8 cellular contexts compared by ENCODE assay signal in genomic region chr12:120437735-120438494, GRCh38. TPM values are rescaled to one million over a fixed set of nuclear protein-coding genes. Genes with fewer than 3 reads are reported as not detected.
DNase-seq lines count a peak whose midpoint lies in the region; ATAC-seq, FAIRE-seq and TF ChIP-seq lines count a peak whose summit lies in the region.

Gene COX6A1, plus strand, starts transcription at chr12:120438113. Its CDS starts 14 bp downstream, at chr12:120438127.

- H3K27me3 ChIP-seq in OCI-LY3 (ENCODE audit: low read depth, low read length) (no peaks in the 10 kb centered on the region), endothelial cell of umbilical vein (ENCODE audit: control insufficient read depth in 2 of 2, insufficient read depth in 2 of 2, low read length in 2 of 2) (no peaks in the 10 kb centered on the region)

- H3K4me2 ChIP-seq in OCI-LY3 (ENCODE audit: low read length) (peak within 1 kb of the TSS; percentile 98), endothelial cell of umbilical vein (ENCODE audit: insufficient read depth, low read length) (peak within 1 kb of the TSS; percentile 84)

- no peaks in the 10 kb centered on the region for H3K9me3 ChIP-seq in OCI-LY3 (ENCODE audit: insufficient read depth, low read length)
- H3K9me3 ChIP-seq in endothelial cell of umbilical vein (replicated peaks; ENCODE audit: control insufficient read depth, insufficient read depth, low read length): no peaks in the 10 kb centered on the region

- H3K79me2 ChIP-seq in OCI-LY3 (ENCODE audit: low read length): peaks cover 43% of the 10 kb centered on the region
- H3K79me2 ChIP-seq in endothelial cell of umbilical vein (ENCODE audit: control insufficient read depth, insufficient read depth, low read length): peaks cover 20% of the 10 kb centered on the region

- POLR2A ChIA-PET in endothelial cell of umbilical vein (lab: Charles Lee): interaction anchor here (0.8 kb wide), 1 partner anchor 31 kb away, joined by 3 read pairs; no protein-coding TSS in a partner anchor

- H4K20me1 ChIP-seq in OCI-LY3 (ENCODE audit: insufficient read depth, low read length) (peaks cover 5% of the 10 kb centered on the region; the same call in 1 of the 2 replicates), endothelial cell of umbilical vein (replicated peaks; ENCODE audit: control insufficient read depth, extremely low read depth, insufficient read depth, low read length) (no peaks in the 10 kb centered on the region)

- H3K4me3 ChIP-seq in OCI-LY3 (ENCODE audit: low read length): peak within 1 kb of the TSS; percentile 97
- H3K4me3 ChIP-seq in endothelial cell of umbilical vein (replicated peaks in 1 of 3; ENCODE audit: insufficient read depth in 1 of 3, low read depth in 1 of 3, low read length in 3 of 3): peak within 1 kb of the TSS; percentile 48 to 76 (median 49)

- FAIRE-seq in endothelial cell of umbilical vein (lab: Jason Lieb, UNC): peak; percentile 99

- peaks cover 7% of the 10 kb centered on the region for H3K36me3 ChIP-seq in OCI-LY3 (replicated peaks; ENCODE audit: low read depth, low read length)
- H3K36me3 ChIP-seq in endothelial cell of umbilical vein (ENCODE audit: control insufficient read depth in 2 of 2, extremely low read depth in 1 of 2, insufficient read depth in 2 of 2, low read length in 2 of 2): peaks cover 0 to 4% of the 10 kb centered on the region in 2 experiments

- H3K9ac ChIP-seq in OCI-LY3 (ENCODE audit: low read length): peak within 1 kb of the TSS; percentile 85
- peak within 1 kb of the TSS; percentile 17 for H3K9ac ChIP-seq in endothelial cell of umbilical vein (replicated peaks; ENCODE audit: extremely low read depth, insufficient read depth, low read length)

- dilution Hi-C loops in endothelial cell of umbilical vein (cut with MboI; ENCODE audit: extremely low pct_ligation_motif_present, low sequenced_read_pairs): no loop called here

- BruUV-seq in endothelial cell of umbilical vein (replicated peaks; lab: Mats Ljungman, UMichigan): TSS peak; percentile 69

- no peaks in the 10 kb centered on the region for H3K9me1 ChIP-seq in endothelial cell of umbilical vein (replicated peaks; ENCODE audit: control insufficient read depth, extremely low read depth, insufficient read depth, low read length)

- H3K27ac ChIP-seq in OCI-LY3 (ENCODE audit: low read length) (peak within 1 kb of the TSS; percentile 47), endothelial cell of umbilical vein (ENCODE audit: insufficient read depth, low read depth, low read length) (peak within 1 kb of the TSS; percentile 2)

- intact Hi-C loops in endothelial cell of umbilical vein (cut with micrococcal nuclease): loop anchor here (1.0 to 2.0 kb wide), 3 partner anchors 8 to 81 kb away; partner anchors contain the start of genes DYNLL1, GATC and TRIAP1

- peak; percentile 94 for ATAC-seq in GM21515 (IDR thresholded peaks at IDR 0.05; ENCODE audit: unreplicated experiment)

- DNase-seq in DMS 273 treated with DMSO at 0.1 percent for 48 hours (lab: John Stamatoyannopoulos, UW): peak; percentile 96
- peak; percentile 94 for DNase-seq in HuH-7 (ENCODE audit: low spot score)
- peak; percentile 96 for DNase-seq in activated CD8-positive, alpha-beta memory T cell treated with anti-CD3 and anti-CD28 coated beads, Interleukin-2, amount 50 U/mL, for 48 hours
- DNase-seq in endothelial cell of umbilical vein (ENCODE audit: low read depth, low spot score): peak; percentile 91
- peak; percentile 91 for DNase-seq in middle frontal gyrus (ENCODE audit: extremely low spot score, low spot score)
- peak; percentile 94 to 98 for DNase-seq in stimulated activated CD8-positive, alpha-beta memory T cell treated with anti-CD3 and anti-CD28 coated beads, Interleukin-2, amount 100 ng/mL, for 48 hours (ENCODE audit: low read depth in 2 of 2)

- TF ChIP-seq POLR2A in endothelial cell of umbilical vein (IDR thresholded peaks at IDR 0.05; ENCODE audit: low read depth, low read length): peak; percentile 93

- TF ChIP-seq CTCF in OCI-LY3 (IDR thresholded peaks at IDR 0.05; ENCODE audit: low read depth, low read length): no peak
- TF ChIP-seq CTCF in endothelial cell of umbilical vein (IDR thresholded peaks at IDR 0.05; ENCODE audit: extremely low read depth in 1 of 2, insufficient read depth in 1 of 2, low read depth in 1 of 2, low read length in 2 of 2): no peak

- CTCF ChIA-PET in endothelial cell of umbilical vein (lab: Charles Lee): interaction anchor here (0.7 to 1.9 kb wide), 5 partner anchors 20 to 144 kb away, joined by 3 to 6 read pairs (median 3); partner anchors contain the start of gene POP5

- H2AFZ ChIP-seq in OCI-LY3 (ENCODE audit: low read depth, low read length): peak within 1 kb of the TSS; percentile 98
- H2AFZ ChIP-seq in endothelial cell of umbilical vein (ENCODE audit: low read depth, low read length): peak within 1 kb of the TSS; percentile 94

- H3K4me1 ChIP-seq in OCI-LY3 (ENCODE audit: low read length) (peaks cover 18% of the 10 kb centered on the region), endothelial cell of umbilical vein (ENCODE audit: control insufficient read depth, extremely low read depth, insufficient read depth, low read length) (peaks cover 14% of the 10 kb centered on the region)

TF ChIP-seq in endothelial cell of umbilical vein, 7 proteins besides CTCF, POLR2A, EP300 and RAD21:
- TF ChIP-seq EZH2 (IDR thresholded peaks at IDR 0.05; ENCODE audit: borderline replicate concordance, low read depth, low read length, severe bottlenecking): no peak
- no peak for TF ChIP-seq MAX (IDR thresholded peaks at IDR 0.05; ENCODE audit: insufficient read depth, insufficient read length)
- peak; percentile 84 for TF ChIP-seq POLR2AphosphoS5 (IDR thresholded peaks at IDR 0.05; ENCODE audit: insufficient read depth, low read depth, low read length)

RNA-seq across cellular contexts. Expression of gene COX6A1, which starts in this region (rescaled TPM):
- 299 and 302 TPM in 2 replicates for total RNA-seq in endothelial cell of umbilical vein
- polyA plus RNA-seq in endothelial cell of umbilical vein: 1,327 and 1,773 TPM in 2 replicates
- polyA plus RNA-seq in endothelial cell of umbilical vein (2011; cell fraction: cytosol; rRNA removed): 705 and 745 TPM in 2 replicates
- 297 and 357 TPM in 2 replicates for polyA plus RNA-seq in endothelial cell of umbilical vein (2011; cell fraction: nucleus; rRNA removed)
- 484 and 537 TPM in 2 replicates for polyA plus RNA-seq in endothelial cell of umbilical vein (2012)
- polyA minus RNA-seq in endothelial cell of umbilical vein: 279 and 314 TPM in 2 replicates
- 144 TPM for polyA minus RNA-seq in endothelial cell of umbilical vein (2011; cell fraction: cytosol; rRNA and poly(A)+ RNA removed)
- 65.2 and 70.2 TPM in 2 replicates for polyA minus RNA-seq in endothelial cell of umbilical vein (2011; cell fraction: nucleus; rRNA and poly(A)+ RNA removed)

Comparison
In these comparisons a context has a peak if more than half of its experiments do, and no peak if none do; other contexts are left out.
1. Peak in every context shown above with its lines: DNase-seq, ATAC-seq, H3K4me3 ChIP-seq and H3K27ac ChIP-seq.